In the genomic region with DNA sequence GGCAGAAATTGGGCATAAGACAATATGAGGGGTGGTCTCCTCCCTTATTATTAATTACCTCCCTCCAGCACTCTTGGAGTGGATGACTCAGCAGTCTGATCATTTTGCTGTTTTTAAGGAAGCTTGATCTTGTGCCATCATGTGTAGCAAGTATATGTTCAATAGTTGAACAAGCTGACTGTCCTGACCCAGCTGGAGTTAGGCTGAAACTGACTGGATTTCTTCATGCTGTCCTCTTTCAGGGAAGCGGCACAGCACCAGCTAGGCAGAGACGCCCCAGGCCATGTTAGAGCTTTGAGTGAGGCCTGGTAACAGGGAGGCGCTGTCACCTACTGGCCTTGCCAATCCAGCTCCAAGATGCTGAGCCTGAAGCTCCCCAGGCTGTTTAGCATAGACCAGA, we compare ENCODE assay signal across 1 cellular context.
TF ChIP-seq lines count a peak whose summit lies in the region.

No MANE protein-coding gene starts in this region.

TF ChIP-seq in HCT116, 20 proteins besides CTCF, POLR2A, EP300 and RAD21 (continued from another document):
- TF ChIP-seq, protein P1, sequence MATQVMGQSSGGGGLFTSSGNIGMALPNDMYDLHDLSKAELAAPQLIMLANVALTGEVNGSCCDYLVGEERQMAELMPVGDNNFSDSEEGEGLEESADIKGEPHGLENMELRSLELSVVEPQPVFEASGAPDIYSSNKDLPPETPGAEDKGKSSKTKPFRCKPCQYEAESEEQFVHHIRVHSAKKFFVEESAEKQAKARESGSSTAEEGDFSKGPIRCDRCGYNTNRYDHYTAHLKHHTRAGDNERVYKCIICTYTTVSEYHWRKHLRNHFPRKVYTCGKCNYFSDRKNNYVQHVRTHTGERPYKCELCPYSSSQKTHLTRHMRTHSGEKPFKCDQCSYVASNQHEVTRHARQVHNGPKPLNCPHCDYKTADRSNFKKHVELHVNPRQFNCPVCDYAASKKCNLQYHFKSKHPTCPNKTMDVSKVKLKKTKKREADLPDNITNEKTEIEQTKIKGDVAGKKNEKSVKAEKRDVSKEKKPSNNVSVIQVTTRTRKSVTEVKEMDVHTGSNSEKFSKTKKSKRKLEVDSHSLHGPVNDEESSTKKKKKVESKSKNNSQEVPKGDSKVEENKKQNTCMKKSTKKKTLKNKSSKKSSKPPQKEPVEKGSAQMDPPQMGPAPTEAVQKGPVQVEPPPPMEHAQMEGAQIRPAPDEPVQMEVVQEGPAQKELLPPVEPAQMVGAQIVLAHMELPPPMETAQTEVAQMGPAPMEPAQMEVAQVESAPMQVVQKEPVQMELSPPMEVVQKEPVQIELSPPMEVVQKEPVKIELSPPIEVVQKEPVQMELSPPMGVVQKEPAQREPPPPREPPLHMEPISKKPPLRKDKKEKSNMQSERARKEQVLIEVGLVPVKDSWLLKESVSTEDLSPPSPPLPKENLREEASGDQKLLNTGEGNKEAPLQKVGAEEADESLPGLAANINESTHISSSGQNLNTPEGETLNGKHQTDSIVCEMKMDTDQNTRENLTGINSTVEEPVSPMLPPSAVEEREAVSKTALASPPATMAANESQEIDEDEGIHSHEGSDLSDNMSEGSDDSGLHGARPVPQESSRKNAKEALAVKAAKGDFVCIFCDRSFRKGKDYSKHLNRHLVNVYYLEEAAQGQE (IDR thresholded peaks at IDR 0.05; ENCODE audit: low read depth): no peak
- TF ChIP-seq JUND (IDR thresholded peaks at IDR 0.05) (no peak), TCF7L2 (IDR thresholded peaks at IDR 0.05; ENCODE audit: borderline replicate concordance, extremely low read depth, insufficient read depth, insufficient read length) (no peak), ZNF274 (IDR thresholded peaks at IDR 0.05; ENCODE audit: low read depth, low read length) (no peak), FOSL1 (IDR thresholded peaks at IDR 0.05; ENCODE audit: low read depth) (no peak), SRF (IDR thresholded peaks at IDR 0.05; ENCODE audit: low read depth) (no peak), YY1 (IDR thresholded peaks at IDR 0.05; ENCODE audit: extremely low read depth, insufficient replicate concordance, low read depth, low read length) (no peak), EZH2 (IDR thresholded peaks at IDR 0.05) (no peak), CBX3 (IDR thresholded peaks at IDR 0.05; ENCODE audit: low read depth) (no peak)
- TF ChIP-seq, protein P2, sequence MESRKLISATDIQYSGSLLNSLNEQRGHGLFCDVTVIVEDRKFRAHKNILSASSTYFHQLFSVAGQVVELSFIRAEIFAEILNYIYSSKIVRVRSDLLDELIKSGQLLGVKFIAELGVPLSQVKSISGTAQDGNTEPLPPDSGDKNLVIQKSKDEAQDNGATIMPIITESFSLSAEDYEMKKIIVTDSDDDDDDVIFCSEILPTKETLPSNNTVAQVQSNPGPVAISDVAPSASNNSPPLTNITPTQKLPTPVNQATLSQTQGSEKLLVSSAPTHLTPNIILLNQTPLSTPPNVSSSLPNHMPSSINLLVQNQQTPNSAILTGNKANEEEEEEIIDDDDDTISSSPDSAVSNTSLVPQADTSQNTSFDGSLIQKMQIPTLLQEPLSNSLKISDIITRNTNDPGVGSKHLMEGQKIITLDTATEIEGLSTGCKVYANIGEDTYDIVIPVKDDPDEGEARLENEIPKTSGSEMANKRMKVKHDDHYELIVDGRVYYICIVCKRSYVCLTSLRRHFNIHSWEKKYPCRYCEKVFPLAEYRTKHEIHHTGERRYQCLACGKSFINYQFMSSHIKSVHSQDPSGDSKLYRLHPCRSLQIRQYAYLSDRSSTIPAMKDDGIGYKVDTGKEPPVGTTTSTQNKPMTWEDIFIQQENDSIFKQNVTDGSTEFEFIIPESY (IDR thresholded peaks at IDR 0.05; ENCODE audit: extremely low read depth, insufficient replicate concordance, low read length): no peak
TF ChIP-seq in HCT116: peak in this region for 0.
